Comparison of ENCODE assay signal across 9 cellular contexts in genomic region chr2:65032016-65032975, GRCh38. TPM values are rescaled to one million over a fixed set of nuclear protein-coding genes. Genes with fewer than 3 reads are reported as not detected.
DNase-seq lines count a peak whose midpoint lies in the region; ATAC-seq and TF ChIP-seq lines count a peak whose summit lies in the region.
"Had no signal": no experiment of that assay in that cellular context is flagged by ENCODE, and none has a peak within 500 bp of the region (broad histone marks: within the 10 kb centered on the region; RNA-seq: fewer than 3 reads in every experiment).

No MANE protein-coding gene starts in this region.

- no peak for TF ChIP-seq CTCF in thoracic aorta (IDR thresholded peaks at IDR 0.05)
- no peak for TF ChIP-seq CTCF in Calu3 (IDR thresholded peaks at IDR 0.05; ENCODE audit: unreplicated experiment)

- H3K4me1 ChIP-seq in right cardiac atrium (ENCODE audit: control insufficient read depth, insufficient read depth, low read length) (peaks cover 6% of the 10 kb centered on the region), thoracic aorta (ENCODE audit: control insufficient read depth in 1 of 2, low read depth in 2 of 2) (peaks cover 0 to 23% of the 10 kb centered on the region in 2 donors)

- BruUV-seq in Calu3 (replicated peaks; lab: Mats Ljungman, UMichigan): no TSS peak

- H3K27me3 ChIP-seq in right cardiac atrium (ENCODE audit: control insufficient read depth, insufficient read depth) (no peaks in the 10 kb centered on the region), thoracic aorta (replicated peaks; ENCODE audit: insufficient read depth) (no peaks in the 10 kb centered on the region)
- H3K27me3 ChIP-seq: SJSA1 had no signal

- H3K27ac ChIP-seq in right cardiac atrium (ENCODE audit: low read length) (no peak overlapping the region), thoracic aorta (peak overlapping the region in 1 of 2 donors; percentile 8)
- H3K27ac ChIP-seq: SJSA1 had no signal

- peak overlapping the region; percentile 58 to 66 for H3K4me3 Mint-ChIP-seq in activated T-cell treated with anti-CD3 and anti-CD28 coated beads, Interleukin-2, amount 50 U/mL, for 72 hours
- no peak overlapping the region for H3K4me3 Mint-ChIP-seq in Calu3 (ENCODE audit: low read depth, unreplicated experiment)

- H3K27ac Mint-ChIP-seq in activated T-cell treated with anti-CD3 and anti-CD28 coated beads, Interleukin-2, amount 50 U/mL, for 72 hours: peak overlapping the region; percentile 7
- no peak overlapping the region for H3K27ac Mint-ChIP-seq in Calu3 (ENCODE audit: unreplicated experiment)

- H3K36me3 Mint-ChIP-seq in activated T-cell treated with anti-CD3 and anti-CD28 coated beads, Interleukin-2, amount 50 U/mL, for 72 hours (ENCODE audit: insufficient read depth in 2 of 2): no peaks in the 10 kb centered on the region
- no peaks in the 10 kb centered on the region for H3K36me3 Mint-ChIP-seq in Calu3 (ENCODE audit: insufficient read depth, unreplicated experiment)

- H3K27me3 Mint-ChIP-seq in activated T-cell treated with anti-CD3 and anti-CD28 coated beads, Interleukin-2, amount 50 U/mL, for 72 hours (ENCODE audit: low read depth): no peaks in the 10 kb centered on the region
- H3K27me3 Mint-ChIP-seq in Calu3 (ENCODE audit: unreplicated experiment): no peaks in the 10 kb centered on the region

- CTCF ChIA-PET in Calu3 (lab: Charles Lee): interaction anchor here (1.0 to 1.4 kb wide), 2 partner anchors 115 kb away, joined by 3 to 8 read pairs; no protein-coding TSS in a partner anchor

- H3K9me3 ChIP-seq in right cardiac atrium (ENCODE audit: control insufficient read depth, low read length) (no peaks in the 10 kb centered on the region), thoracic aorta (no peaks in the 10 kb centered on the region)
- H3K9me3 ChIP-seq: SJSA1 had no signal

- DNase-seq in activated T-cell treated with anti-CD3 and anti-CD28 coated beads, Interleukin-2, amount 50 U/mL, for 72 hours: no peak
- no peak for DNase-seq in activated T-cell treated with anti-CD3 and anti-CD28 coated beads, Interleukin-2, amount 50 U/mL, for 1 hour
- DNase-seq in NCI-H510A (lab: John Stamatoyannopoulos, UW): peak; percentile 7
- no peak for DNase-seq in right cardiac atrium
- no peak for DNase-seq in thoracic aorta (ENCODE audit: low spot score)
- DNase-seq in Calu3: no peak
- no peak for DNase-seq in amygdala (lab: John Stamatoyannopoulos, UW)

- intact Hi-C loops in right cardiac atrium (cut with DNase I): no loop called here
- intact Hi-C loops in Calu3 (cut with micrococcal nuclease; ENCODE audit: unreplicated experiment): no loop called here

- H3K4me3 ChIP-seq in right cardiac atrium (ENCODE audit: low read length): no peak overlapping the region
- peak overlapping the region; percentile 8 for H3K4me3 ChIP-seq in thoracic aorta
- H3K4me3 ChIP-seq: SJSA1 had no signal

- no peaks in the 10 kb centered on the region for H3K36me3 ChIP-seq in thoracic aorta
- H3K36me3 ChIP-seq: SJSA1 had no signal

- peaks cover 24% of the 10 kb centered on the region for H3K4me1 Mint-ChIP-seq in activated T-cell treated with anti-CD3 and anti-CD28 coated beads, Interleukin-2, amount 50 U/mL, for 72 hours (ENCODE audit: low read depth)
- peaks cover 8% of the 10 kb centered on the region for H3K4me1 Mint-ChIP-seq in Calu3 (ENCODE audit: low read depth, unreplicated experiment)

- H3K9me3 Mint-ChIP-seq in activated T-cell treated with anti-CD3 and anti-CD28 coated beads, Interleukin-2, amount 50 U/mL, for 72 hours: no peaks in the 10 kb centered on the region
- no peaks in the 10 kb centered on the region for H3K9me3 Mint-ChIP-seq in Calu3 (ENCODE audit: low read depth, unreplicated experiment)

- ATAC-seq in activated T-cell treated with anti-CD3 and anti-CD28 coated beads, Interleukin-2, amount 50 U/mL, for 72 hours (replicated peaks in 1 of 2): peak in 1 of 2 donors; percentile 13
- ATAC-seq in right cardiac atrium (peak; percentile 65), thoracic aorta (ENCODE audit: insufficient number of reproducible peaks, low FRiP score, low read depth) (no peak), HG02884 (IDR thresholded peaks at IDR 0.05; ENCODE audit: unreplicated experiment) (no peak)

- 40% methylated on average over 13 of the region's 13 CpGs for WGBS in right cardiac atrium

RNA-seq across cellular contexts. Expression of gene CEP68, which starts 23.9 kb away (rescaled TPM):
- 10 to 100 TPM in 1 of 2 donors, 1 to 10 TPM in 1; 6.1 to 10.4 TPM for total RNA-seq in activated T-cell treated with anti-CD3 and anti-CD28 coated beads, Interleukin-2, amount 50 U/mL, for 72 hours
- total RNA-seq in right cardiac atrium: 10 to 100 TPM; 12.0 to 19.3 (median 15.1) TPM
- polyA plus RNA-seq in right cardiac atrium: 8.6 TPM
- total RNA-seq in thoracic aorta: 10 to 100 TPM; 28.8 to 31.3 TPM
- 9.6 and 10.0 TPM in 2 replicates for total RNA-seq in Calu3 (2022)

RNA-seq across cellular contexts. Expression of gene SLC1A4, which starts 43.1 kb away (rescaled TPM):
- total RNA-seq in activated T-cell treated with anti-CD3 and anti-CD28 coated beads, Interleukin-2, amount 50 U/mL, for 72 hours: 10 to 100 TPM; 41.6 to 45.3 TPM
- 1 to 10 TPM; 3.6 to 5.6 (median 4.3) TPM for total RNA-seq in right cardiac atrium
- polyA plus RNA-seq in right cardiac atrium: 1.2 TPM
- total RNA-seq in thoracic aorta: 10 to 100 TPM; 24.2 to 33.8 TPM
- 15.4 and 22.9 TPM in 2 replicates for total RNA-seq in Calu3 (2022)

Comparison
In these comparisons a context has a peak if more than half of its experiments do, and no peak if none do; other contexts are left out.
1. ATAC-seq: peak in right cardiac atrium (2 of 2); none in thoracic aorta (single experiment) and HG02884 (single experiment).